Comparison of ENCODE assay signal across 1 cellular context in the genomic region with DNA sequence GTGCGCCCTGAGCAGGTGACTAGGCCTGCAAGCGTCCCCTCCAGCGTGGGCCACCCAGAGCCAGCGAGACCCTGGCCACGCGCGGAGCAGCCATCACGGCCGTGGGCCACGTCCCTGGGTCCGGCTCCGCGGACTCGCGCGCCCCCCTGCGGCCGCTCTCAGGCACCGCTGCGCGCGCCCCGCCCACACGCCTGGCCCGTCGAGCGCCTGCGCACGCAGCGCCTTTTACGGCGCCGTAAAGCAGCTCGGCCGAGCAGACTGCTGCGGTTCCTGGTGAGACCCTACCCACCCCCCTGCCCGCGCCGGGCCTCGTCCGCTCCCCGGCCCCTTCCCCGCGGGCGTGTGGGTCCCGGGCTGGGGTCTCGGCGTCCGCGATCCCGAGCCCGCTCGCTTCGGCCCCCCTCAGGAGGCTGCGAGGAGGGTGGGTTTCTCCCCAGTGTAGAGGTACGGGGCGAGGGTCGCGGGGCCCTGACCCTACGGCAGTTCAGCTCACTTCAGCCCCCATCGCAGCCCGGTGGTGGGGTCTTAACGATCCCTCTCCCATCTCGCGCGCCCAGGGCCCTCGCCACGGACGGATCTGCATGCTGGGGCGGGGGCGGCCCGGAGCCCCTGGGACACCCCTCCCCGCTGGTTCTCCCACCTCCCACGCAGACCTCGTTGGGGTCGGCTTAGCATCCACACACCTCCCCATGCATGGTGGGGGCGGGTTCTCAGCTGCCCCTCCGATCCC.
TF ChIP-seq lines count a peak whose summit lies in the region.

A gene (plus strand): TSS at position 228 of the 730 bp plus-strand sequence. CDS start 1,421 bp downstream, outside the sequence.

TF ChIP-seq in HepG2, 621 proteins besides CTCF, POLR2A, EP300 and RAD21 (continued from another document and continues in another):
- TF ChIP-seq, protein P1, sequence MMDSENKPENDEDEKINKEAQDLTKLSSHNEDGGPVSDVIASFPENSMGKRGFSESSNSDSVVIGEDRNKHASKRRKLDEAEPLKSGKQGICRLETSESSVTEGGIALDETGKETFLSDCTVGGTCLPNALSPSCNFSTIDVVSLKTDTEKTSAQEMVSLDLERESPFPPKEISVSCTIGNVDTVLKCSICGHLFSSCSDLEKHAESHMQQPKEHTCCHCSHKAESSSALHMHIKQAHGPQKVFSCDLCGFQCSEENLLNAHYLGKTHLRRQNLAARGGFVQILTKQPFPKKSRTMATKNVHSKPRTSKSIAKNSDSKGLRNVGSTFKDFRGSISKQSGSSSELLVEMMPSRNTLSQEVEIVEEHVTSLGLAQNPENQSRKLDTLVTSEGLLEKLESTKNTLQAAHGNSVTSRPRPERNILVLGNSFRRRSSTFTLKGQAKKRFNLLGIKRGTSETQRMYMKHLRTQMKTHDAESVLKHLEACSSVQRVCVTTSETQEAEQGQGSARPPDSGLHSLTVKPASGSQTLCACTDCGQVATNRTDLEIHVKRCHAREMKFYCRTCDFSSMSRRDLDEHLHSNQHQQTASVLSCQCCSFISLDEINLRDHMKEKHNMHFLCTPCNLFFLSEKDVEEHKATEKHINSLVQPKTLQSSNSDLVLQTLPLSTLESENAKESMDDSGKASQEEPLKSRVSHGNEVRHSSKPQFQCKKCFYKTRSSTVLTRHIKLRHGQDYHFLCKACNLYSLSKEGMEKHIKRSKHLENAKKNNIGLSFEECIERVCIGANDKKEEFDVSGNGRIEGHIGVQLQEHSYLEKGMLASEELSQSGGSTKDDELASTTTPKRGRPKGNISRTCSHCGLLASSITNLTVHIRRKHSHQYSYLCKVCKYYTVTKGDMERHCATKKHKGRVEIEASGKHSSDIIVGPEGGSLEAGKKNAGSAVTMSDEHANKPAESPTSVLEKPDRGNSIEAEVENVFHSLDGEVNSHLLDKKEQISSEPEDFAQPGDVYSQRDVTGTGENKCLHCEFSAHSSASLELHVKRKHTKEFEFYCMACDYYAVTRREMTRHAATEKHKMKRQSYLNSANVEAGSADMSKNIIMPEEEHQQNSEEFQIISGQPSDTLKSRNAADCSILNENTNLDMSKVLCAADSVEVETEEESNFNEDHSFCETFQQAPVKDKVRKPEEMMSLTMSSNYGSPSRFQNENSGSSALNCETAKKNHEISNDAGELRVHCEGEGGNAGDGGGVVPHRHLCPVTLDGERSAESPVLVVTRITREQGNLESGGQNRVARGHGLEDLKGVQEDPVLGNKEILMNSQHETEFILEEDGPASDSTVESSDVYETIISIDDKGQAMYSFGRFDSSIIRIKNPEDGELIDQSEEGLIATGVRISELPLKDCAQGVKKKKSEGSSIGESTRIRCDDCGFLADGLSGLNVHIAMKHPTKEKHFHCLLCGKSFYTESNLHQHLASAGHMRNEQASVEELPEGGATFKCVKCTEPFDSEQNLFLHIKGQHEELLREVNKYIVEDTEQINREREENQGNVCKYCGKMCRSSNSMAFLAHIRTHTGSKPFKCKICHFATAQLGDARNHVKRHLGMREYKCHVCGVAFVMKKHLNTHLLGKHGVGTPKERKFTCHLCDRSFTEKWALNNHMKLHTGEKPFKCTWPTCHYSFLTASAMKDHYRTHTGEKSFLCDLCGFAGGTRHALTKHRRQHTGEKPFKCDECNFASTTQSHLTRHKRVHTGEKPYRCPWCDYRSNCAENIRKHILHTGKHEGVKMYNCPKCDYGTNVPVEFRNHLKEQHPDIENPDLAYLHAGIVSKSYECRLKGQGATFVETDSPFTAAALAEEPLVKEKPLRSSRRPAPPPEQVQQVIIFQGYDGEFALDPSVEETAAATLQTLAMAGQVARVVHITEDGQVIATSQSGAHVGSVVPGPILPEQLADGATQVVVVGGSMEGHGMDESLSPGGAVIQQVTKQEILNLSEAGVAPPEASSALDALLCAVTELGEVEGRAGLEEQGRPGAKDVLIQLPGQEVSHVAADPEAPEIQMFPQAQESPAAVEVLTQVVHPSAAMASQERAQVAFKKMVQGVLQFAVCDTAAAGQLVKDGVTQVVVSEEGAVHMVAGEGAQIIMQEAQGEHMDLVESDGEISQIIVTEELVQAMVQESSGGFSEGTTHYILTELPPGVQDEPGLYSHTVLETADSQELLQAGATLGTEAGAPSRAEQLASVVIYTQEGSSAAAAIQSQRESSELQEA (CRISPR knock-in tag; IDR thresholded peaks at IDR 0.05; ENCODE audit: not compliant biosample characterization) = peak; percentile 14
- TF ChIP-seq, protein P2, sequence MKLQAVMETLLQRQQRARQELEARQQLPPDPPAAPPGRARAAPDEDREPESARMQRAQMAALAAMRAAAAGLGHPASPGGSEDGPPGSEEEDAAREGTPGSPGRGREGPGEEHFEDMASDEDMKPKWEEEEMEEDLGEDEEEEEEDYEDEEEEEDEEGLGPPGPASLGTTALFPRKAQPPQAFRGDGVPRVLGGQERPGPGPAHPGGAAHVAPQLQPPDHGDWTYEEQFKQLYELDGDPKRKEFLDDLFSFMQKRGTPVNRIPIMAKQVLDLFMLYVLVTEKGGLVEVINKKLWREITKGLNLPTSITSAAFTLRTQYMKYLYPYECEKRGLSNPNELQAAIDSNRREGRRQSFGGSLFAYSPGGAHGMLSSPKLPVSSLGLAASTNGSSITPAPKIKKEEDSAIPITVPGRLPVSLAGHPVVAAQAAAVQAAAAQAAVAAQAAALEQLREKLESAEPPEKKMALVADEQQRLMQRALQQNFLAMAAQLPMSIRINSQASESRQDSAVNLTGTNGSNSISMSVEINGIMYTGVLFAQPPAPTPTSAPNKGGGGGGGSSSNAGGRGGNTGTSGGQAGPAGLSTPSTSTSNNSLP (IDR thresholded peaks at IDR 0.05; ENCODE audit: low read depth, low read length) = no peak
- TF ChIP-seq ZIK1 (CRISPR knock-in tag; IDR thresholded peaks at IDR 0.05; ENCODE audit: borderline replicate concordance, low read depth) (peak; percentile 70; the same call in 1 of the 2 replicates), JUNB (CRISPR knock-in tag; IDR thresholded peaks at IDR 0.05; ENCODE audit: borderline replicate concordance) (no peak), YY1 (IDR thresholded peaks at IDR 0.05; ENCODE audit: insufficient read depth, insufficient replicate concordance, low read depth, low read length) (peak; percentile 76), MXI1 (IDR thresholded peaks at IDR 0.05; ENCODE audit: borderline replicate concordance, low read depth, low read length) (peak; percentile 62; the same call in 1 of the 3 replicates), ARHGAP35 (CRISPR knock-in tag; IDR thresholded peaks at IDR 0.05; ENCODE audit: borderline replicate concordance) (0 out of 2 replicates have a peak, but pooled peaks have one; percentile 47), ZNF230 (CRISPR knock-in tag; IDR thresholded peaks at IDR 0.05) (peak; percentile 5; the same call in 1 of the 2 replicates), ZNF607 (CRISPR knock-in tag; IDR thresholded peaks at IDR 0.05; ENCODE audit: borderline replicate concordance) (peak; percentile 69; the same call in 1 of the 2 replicates), ZNF446 (CRISPR knock-in tag; IDR thresholded peaks at IDR 0.05) (peak; percentile 68; the same call in 1 of the 2 replicates), EEA1 (CRISPR knock-in tag; IDR thresholded peaks at IDR 0.05; ENCODE audit: borderline replicate concordance) (no peak), SAP130 (CRISPR knock-in tag; IDR thresholded peaks at IDR 0.05; ENCODE audit: low read depth) (peak; percentile 66), MYC (CRISPR knock-in tag; IDR thresholded peaks at IDR 0.05; ENCODE audit: borderline replicate concordance) (peak; percentile 45), ZNF552 (CRISPR knock-in tag; IDR thresholded peaks at IDR 0.05; ENCODE audit: borderline replicate concordance) (no peak), CAMTA2 (CRISPR knock-in tag; IDR thresholded peaks at IDR 0.05; ENCODE audit: borderline replicate concordance) (no peak), ZNF101 (CRISPR knock-in tag; IDR thresholded peaks at IDR 0.05; ENCODE audit: borderline replicate concordance, low read depth) (peak; percentile 46; the same call in 1 of the 2 replicates), MYNN (CRISPR knock-in tag; IDR thresholded peaks at IDR 0.05; ENCODE audit: low read depth) (no peak)
- TF ChIP-seq, protein P3, sequence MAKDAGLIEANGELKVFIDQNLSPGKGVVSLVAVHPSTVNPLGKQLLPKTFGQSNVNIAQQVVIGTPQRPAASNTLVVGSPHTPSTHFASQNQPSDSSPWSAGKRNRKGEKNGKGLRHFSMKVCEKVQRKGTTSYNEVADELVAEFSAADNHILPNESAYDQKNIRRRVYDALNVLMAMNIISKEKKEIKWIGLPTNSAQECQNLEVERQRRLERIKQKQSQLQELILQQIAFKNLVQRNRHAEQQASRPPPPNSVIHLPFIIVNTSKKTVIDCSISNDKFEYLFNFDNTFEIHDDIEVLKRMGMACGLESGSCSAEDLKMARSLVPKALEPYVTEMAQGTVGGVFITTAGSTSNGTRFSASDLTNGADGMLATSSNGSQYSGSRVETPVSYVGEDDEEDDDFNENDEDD (CRISPR knock-in tag; IDR thresholded peaks at IDR 0.05; ENCODE audit: borderline replicate concordance) = no peak
- TF ChIP-seq, protein P4, sequence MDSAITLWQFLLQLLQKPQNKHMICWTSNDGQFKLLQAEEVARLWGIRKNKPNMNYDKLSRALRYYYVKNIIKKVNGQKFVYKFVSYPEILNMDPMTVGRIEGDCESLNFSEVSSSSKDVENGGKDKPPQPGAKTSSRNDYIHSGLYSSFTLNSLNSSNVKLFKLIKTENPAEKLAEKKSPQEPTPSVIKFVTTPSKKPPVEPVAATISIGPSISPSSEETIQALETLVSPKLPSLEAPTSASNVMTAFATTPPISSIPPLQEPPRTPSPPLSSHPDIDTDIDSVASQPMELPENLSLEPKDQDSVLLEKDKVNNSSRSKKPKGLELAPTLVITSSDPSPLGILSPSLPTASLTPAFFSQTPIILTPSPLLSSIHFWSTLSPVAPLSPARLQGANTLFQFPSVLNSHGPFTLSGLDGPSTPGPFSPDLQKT (CRISPR knock-in tag; IDR thresholded peaks at IDR 0.05; ENCODE audit: borderline replicate concordance) = no peak
- TF ChIP-seq, protein P5, sequence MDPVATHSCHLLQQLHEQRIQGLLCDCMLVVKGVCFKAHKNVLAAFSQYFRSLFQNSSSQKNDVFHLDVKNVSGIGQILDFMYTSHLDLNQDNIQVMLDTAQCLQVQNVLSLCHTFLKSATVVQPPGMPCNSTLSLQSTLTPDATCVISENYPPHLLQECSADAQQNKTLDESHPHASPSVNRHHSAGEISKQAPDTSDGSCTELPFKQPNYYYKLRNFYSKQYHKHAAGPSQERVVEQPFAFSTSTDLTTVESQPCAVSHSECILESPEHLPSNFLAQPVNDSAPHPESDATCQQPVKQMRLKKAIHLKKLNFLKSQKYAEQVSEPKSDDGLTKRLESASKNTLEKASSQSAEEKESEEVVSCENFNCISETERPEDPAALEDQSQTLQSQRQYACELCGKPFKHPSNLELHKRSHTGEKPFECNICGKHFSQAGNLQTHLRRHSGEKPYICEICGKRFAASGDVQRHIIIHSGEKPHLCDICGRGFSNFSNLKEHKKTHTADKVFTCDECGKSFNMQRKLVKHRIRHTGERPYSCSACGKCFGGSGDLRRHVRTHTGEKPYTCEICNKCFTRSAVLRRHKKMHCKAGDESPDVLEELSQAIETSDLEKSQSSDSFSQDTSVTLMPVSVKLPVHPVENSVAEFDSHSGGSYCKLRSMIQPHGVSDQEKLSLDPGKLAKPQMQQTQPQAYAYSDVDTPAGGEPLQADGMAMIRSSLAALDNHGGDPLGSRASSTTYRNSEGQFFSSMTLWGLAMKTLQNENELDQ (CRISPR knock-in tag; IDR thresholded peaks at IDR 0.05; ENCODE audit: borderline replicate concordance) = no peak
- TF ChIP-seq, protein P6, sequence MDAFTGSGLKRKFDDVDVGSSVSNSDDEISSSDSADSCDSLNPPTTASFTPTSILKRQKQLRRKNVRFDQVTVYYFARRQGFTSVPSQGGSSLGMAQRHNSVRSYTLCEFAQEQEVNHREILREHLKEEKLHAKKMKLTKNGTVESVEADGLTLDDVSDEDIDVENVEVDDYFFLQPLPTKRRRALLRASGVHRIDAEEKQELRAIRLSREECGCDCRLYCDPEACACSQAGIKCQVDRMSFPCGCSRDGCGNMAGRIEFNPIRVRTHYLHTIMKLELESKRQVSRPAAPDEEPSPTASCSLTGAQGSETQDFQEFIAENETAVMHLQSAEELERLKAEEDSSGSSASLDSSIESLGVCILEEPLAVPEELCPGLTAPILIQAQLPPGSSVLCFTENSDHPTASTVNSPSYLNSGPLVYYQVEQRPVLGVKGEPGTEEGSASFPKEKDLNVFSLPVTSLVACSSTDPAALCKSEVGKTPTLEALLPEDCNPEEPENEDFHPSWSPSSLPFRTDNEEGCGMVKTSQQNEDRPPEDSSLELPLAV (CRISPR knock-in tag; conservative IDR thresholded peaks at IDR 0.05; ENCODE audit: low read depth) = no peak
- TF ChIP-seq, protein P7, sequence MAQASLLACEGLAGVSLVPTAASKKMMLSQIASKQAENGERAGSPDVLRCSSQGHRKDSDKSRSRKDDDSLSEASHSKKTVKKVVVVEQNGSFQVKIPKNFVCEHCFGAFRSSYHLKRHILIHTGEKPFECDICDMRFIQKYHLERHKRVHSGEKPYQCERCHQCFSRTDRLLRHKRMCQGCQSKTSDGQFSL (CRISPR knock-in tag; IDR thresholded peaks at IDR 0.05) = no peak
- TF ChIP-seq, protein P8, sequence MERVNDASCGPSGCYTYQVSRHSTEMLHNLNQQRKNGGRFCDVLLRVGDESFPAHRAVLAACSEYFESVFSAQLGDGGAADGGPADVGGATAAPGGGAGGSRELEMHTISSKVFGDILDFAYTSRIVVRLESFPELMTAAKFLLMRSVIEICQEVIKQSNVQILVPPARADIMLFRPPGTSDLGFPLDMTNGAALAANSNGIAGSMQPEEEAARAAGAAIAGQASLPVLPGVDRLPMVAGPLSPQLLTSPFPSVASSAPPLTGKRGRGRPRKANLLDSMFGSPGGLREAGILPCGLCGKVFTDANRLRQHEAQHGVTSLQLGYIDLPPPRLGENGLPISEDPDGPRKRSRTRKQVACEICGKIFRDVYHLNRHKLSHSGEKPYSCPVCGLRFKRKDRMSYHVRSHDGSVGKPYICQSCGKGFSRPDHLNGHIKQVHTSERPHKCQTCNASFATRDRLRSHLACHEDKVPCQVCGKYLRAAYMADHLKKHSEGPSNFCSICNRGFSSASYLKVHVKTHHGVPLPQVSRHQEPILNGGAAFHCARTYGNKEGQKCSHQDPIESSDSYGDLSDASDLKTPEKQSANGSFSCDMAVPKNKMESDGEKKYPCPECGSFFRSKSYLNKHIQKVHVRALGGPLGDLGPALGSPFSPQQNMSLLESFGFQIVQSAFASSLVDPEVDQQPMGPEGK (CRISPR knock-in tag; IDR thresholded peaks at IDR 0.05) = 0 out of 2 replicates have a peak, but pooled peaks have one; percentile 37
- TF ChIP-seq, protein P9, sequence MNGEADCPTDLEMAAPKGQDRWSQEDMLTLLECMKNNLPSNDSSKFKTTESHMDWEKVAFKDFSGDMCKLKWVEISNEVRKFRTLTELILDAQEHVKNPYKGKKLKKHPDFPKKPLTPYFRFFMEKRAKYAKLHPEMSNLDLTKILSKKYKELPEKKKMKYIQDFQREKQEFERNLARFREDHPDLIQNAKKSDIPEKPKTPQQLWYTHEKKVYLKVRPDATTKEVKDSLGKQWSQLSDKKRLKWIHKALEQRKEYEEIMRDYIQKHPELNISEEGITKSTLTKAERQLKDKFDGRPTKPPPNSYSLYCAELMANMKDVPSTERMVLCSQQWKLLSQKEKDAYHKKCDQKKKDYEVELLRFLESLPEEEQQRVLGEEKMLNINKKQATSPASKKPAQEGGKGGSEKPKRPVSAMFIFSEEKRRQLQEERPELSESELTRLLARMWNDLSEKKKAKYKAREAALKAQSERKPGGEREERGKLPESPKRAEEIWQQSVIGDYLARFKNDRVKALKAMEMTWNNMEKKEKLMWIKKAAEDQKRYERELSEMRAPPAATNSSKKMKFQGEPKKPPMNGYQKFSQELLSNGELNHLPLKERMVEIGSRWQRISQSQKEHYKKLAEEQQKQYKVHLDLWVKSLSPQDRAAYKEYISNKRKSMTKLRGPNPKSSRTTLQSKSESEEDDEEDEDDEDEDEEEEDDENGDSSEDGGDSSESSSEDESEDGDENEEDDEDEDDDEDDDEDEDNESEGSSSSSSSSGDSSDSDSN (CRISPR knock-in tag; IDR thresholded peaks at IDR 0.05) = peak; percentile 25; the same call in 1 of the 2 replicates
